In the genomic region with DNA sequence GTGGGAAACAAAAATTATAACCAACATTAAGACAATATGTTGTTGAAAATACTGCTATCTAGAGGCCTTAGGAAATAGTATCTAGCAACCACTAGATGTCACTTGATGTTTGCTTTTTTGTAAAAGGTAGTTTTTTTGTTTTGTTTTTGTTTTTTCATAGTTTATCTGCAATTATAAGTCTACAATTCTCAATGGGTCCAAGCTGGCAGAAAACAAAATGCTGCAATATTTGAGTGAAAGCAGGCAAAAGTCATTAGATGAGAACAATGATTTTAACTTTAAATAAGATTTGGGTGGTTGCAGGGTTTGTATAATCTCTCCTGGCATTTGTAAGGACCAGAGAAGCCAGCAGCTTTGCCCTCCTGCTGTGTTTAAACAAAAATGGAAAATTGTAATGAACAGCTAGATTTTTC, we compare ENCODE assay signal across 8 cellular contexts. TPM values are rescaled to one million over a fixed set of nuclear protein-coding genes. Genes with fewer than 3 reads are reported as not detected.
A peak's percentile ranks its signal among the peaks of the same experiment; 100 is the strongest.
DNase-seq lines count a peak whose midpoint lies in the region; ATAC-seq and TF ChIP-seq lines count a peak whose summit lies in the region.

No MANE protein-coding gene starts in this region.

- H3K4me1 Mint-ChIP-seq in brain = peaks cover 11% of the 10 kb centered on the region

- H3K4me3 ChIP-seq in GM12875 (ENCODE audit: low read depth, low read length) = no peak overlapping the region
- no peak overlapping the region for H3K4me3 ChIP-seq in liver (ENCODE audit: low read depth in 1 of 3, low read length in 3 of 3)

- no peak for TF ChIP-seq POLR2A in GM18505 (IDR thresholded peaks at IDR 0.05; ENCODE audit: borderline replicate concordance, extremely low read depth, insufficient read depth, insufficient read length)

- ATAC-seq in GM18505 (IDR thresholded peaks at IDR 0.05; ENCODE audit: unreplicated experiment) = no peak

- no peaks in the 10 kb centered on the region for H3K9me3 ChIP-seq in liver (ENCODE audit: control insufficient read depth in 4 of 4, low read length in 3 of 4)

- H3K27ac Mint-ChIP-seq in brain = peak overlapping the region in 4 of 5 experiments; percentile 60 to 83 (median 61)

- H3K27me3 ChIP-seq in liver (ENCODE audit: control insufficient read depth in 4 of 4, insufficient read depth in 4 of 4, low read length in 3 of 4) = no peaks in the 10 kb centered on the region

- peaks cover 8% of the 10 kb centered on the region for H3K27me3 Mint-ChIP-seq in brain

- peak overlapping the region in 4 of 5 experiments; percentile 42 to 71 (median 51) for H3K4me3 Mint-ChIP-seq in brain

- H3K27ac ChIP-seq in liver (ENCODE audit: low read depth in 1 of 2, low read length in 2 of 2) = no peak overlapping the region

- H3K9me3 Mint-ChIP-seq in brain = peaks cover 0 to 6% (median 0%) of the 10 kb centered on the region in 5 experiments

- DNase-seq in NAMALWA (ENCODE audit: low spot score) (peak; percentile 50), DMS153 treated with DMSO at 0.1 percent for 48 hours (lab: John Stamatoyannopoulos, UW; ENCODE audit: unreplicated experiment) (no peak)
- DNase-seq in activated effector memory CD4-positive, alpha-beta T cell treated with Interleukin-2 at 50 U/mL for 16 hours = no peak
- no peak for DNase-seq in central memory CD4-positive, alpha-beta T cell

- H3K36me3 Mint-ChIP-seq in brain = no peaks in the 10 kb centered on the region

- H3K36me3 ChIP-seq in liver (ENCODE audit: control insufficient read depth in 4 of 4, insufficient read depth in 3 of 4, low read depth in 1 of 4, low read length in 3 of 4) = no peaks in the 10 kb centered on the region

- TF ChIP-seq CTCF in GM12875 (IDR thresholded peaks at IDR 0.05; ENCODE audit: borderline replicate concordance, insufficient read depth, low read depth, low read length) (peak; percentile 28; the same call in 1 of the 2 replicates), brain (conservative IDR thresholded peaks at IDR 0.05) (peak; percentile 82 to 89), liver (IDR thresholded peaks at IDR 0.05; ENCODE audit: low read depth, low read length, missing input control) (peak; percentile 52)

- H3K9ac ChIP-seq in liver (ENCODE audit: low read depth in 1 of 2, low read length in 2 of 2) = no peak overlapping the region

- peak; percentile 85 to 87 for TF ChIP-seq RAD21 in liver (IDR thresholded peaks at IDR 0.05)

- peaks cover 0 to 3% (median 1%) of the 10 kb centered on the region in 4 donors for H3K4me1 ChIP-seq in liver (ENCODE audit: control insufficient read depth in 4 of 4, insufficient read depth in 4 of 4, low read length in 3 of 4)

TF ChIP-seq in liver, 16 proteins besides CTCF, POLR2A, EP300 and RAD21:
- TF ChIP-seq HNF4G (IDR thresholded peaks at IDR 0.05) = no peak
- no peak for TF ChIP-seq SP1 (IDR thresholded peaks at IDR 0.05)
- no peak for TF ChIP-seq FOXA2 (IDR thresholded peaks at IDR 0.05)

RNA-seq across cellular contexts. Expression of a gene that starts 27.0 kb away (rescaled TPM):
- polyA plus RNA-seq in brain (ENCODE audit: insufficient read depth, low read depth, low replicate concordance) (96.5 TPM), liver (10 to 100 TPM; 28.6 to 41.6 TPM)
- total RNA-seq in liver = 10 to 100 TPM; 12.8 to 58.7 TPM

Comparison
In these comparisons a context has a peak if more than half of its experiments do, and no peak if none do; other contexts are left out.
1. CTCF ChIP-seq: peak in every context shown above with its lines; median percentile 86 in brain; 52 in liver; 28 in GM12875.